9 cellular contexts compared by ENCODE assay signal in genomic region chr4:6472387-6473263, GRCh38. TPM values are rescaled to one million over a fixed set of nuclear protein-coding genes. Genes with fewer than 3 reads are reported as not detected.
A peak's percentile ranks its signal among the peaks of the same experiment; 100 is the strongest.
DNase-seq lines count a peak whose midpoint lies in the region; ATAC-seq, FAIRE-seq and TF ChIP-seq lines count a peak whose summit lies in the region.
"Had no signal": no experiment of that assay in that cellular context is flagged by ENCODE, and none has a peak within 500 bp of the region (broad histone marks: within the 10 kb centered on the region; RNA-seq: fewer than 3 reads in every experiment).

TSS of gene PPP2R2C (minus strand) at chr4:6472614. CDS start at chr4:6472229, 385 bp downstream.

- H3K4me2 ChIP-seq in endothelial cell of umbilical vein (ENCODE audit: insufficient read depth, low read length) (no peak within 1 kb of the TSS), MM.1S (ENCODE audit: low read depth, low read length) (no peak within 1 kb of the TSS)

- intact Hi-C loops in endothelial cell of umbilical vein (cut with micrococcal nuclease), result no loop called here

- peak; percentile 22 for DNase-seq in Daoy (ENCODE audit: low read depth)
- DNase-seq in NCI-H146 treated with DMSO at 0.1 percent for 48 hours (lab: John Stamatoyannopoulos, UW; ENCODE audit: unreplicated experiment), result peak; percentile 17
- no peak for DNase-seq in endothelial cell of umbilical vein (ENCODE audit: low read depth, low spot score)
- no peak for DNase-seq in occipital lobe (lab: John Stamatoyannopoulos, UW)
- DNase-seq in MM.1S, result no peak
- no peak for DNase-seq in NOMO-1 treated with dmso at 0.1 percent for 144 hours (lab: John Stamatoyannopoulos, UW; ENCODE audit: unreplicated experiment)

- ATAC-seq in GM21723 (IDR thresholded peaks at IDR 0.05; ENCODE audit: unreplicated experiment), result no peak
- no peak for ATAC-seq in GM18502 (IDR thresholded peaks at IDR 0.05; ENCODE audit: poor library complexity, unreplicated experiment)

- H3K27me3 ChIP-seq in endothelial cell of umbilical vein (ENCODE audit: control insufficient read depth in 2 of 2, insufficient read depth in 2 of 2, low read length in 2 of 2), result peaks cover 29 to 32% of the 10 kb centered on the region in 2 experiments
- peaks cover 58% of the 10 kb centered on the region for H3K27me3 ChIP-seq in MM.1S (replicated peaks; ENCODE audit: insufficient read depth, low read length)

- H3K9me1 ChIP-seq in endothelial cell of umbilical vein (replicated peaks; ENCODE audit: control insufficient read depth, extremely low read depth, insufficient read depth, low read length), result no peaks in the 10 kb centered on the region

- POLR2A ChIA-PET in endothelial cell of umbilical vein (lab: Charles Lee), result no interaction called here

- CTCF ChIA-PET in endothelial cell of umbilical vein (lab: Charles Lee), result interaction anchor here (0.6 to 1.3 kb wide), 3 partner anchors 9 to 222 kb away, joined by 3 to 4 read pairs (median 4); no protein-coding TSS in a partner anchor

- no TSS peak for BruUV-seq in endothelial cell of umbilical vein (replicated peaks; lab: Mats Ljungman, UMichigan)

- H3K36me3 ChIP-seq in endothelial cell of umbilical vein (ENCODE audit: control insufficient read depth in 2 of 2, extremely low read depth in 1 of 2, insufficient read depth in 2 of 2, low read length in 2 of 2), result no peaks in the 10 kb centered on the region
- H3K36me3 ChIP-seq in MM.1S (replicated peaks; ENCODE audit: insufficient read depth, low read length), result no peaks in the 10 kb centered on the region

- H3K27ac ChIP-seq in endothelial cell of umbilical vein (ENCODE audit: insufficient read depth, low read depth, low read length), result no peak within 1 kb of the TSS
- no peak within 1 kb of the TSS for H3K27ac ChIP-seq in MM.1S (ENCODE audit: low read length)

- no peaks in the 10 kb centered on the region for H3F3A ChIP-seq in MM.1S (ENCODE audit: insufficient read depth, low read length)

- H3K9ac ChIP-seq in endothelial cell of umbilical vein (replicated peaks; ENCODE audit: extremely low read depth, insufficient read depth, low read length) (no peak within 1 kb of the TSS), MM.1S (ENCODE audit: low read length) (no peak within 1 kb of the TSS)

- TF ChIP-seq CTCF in endothelial cell of umbilical vein (IDR thresholded peaks at IDR 0.05; ENCODE audit: extremely low read depth in 1 of 2, insufficient read depth in 1 of 2, low read depth in 1 of 2, low read length in 2 of 2) (no peak), MM.1S (IDR thresholded peaks at IDR 0.05; ENCODE audit: low read length) (no peak)

- TF ChIP-seq POLR2A in endothelial cell of umbilical vein (IDR thresholded peaks at IDR 0.05; ENCODE audit: low read depth, low read length), result no peak

- no peak within 1 kb of the TSS for H2AFZ ChIP-seq in endothelial cell of umbilical vein (ENCODE audit: low read depth, low read length)
- H2AFZ ChIP-seq in MM.1S (ENCODE audit: low read length), result no peak within 1 kb of the TSS

- H3K9me3 ChIP-seq in endothelial cell of umbilical vein (replicated peaks; ENCODE audit: control insufficient read depth, insufficient read depth, low read length) (no peaks in the 10 kb centered on the region), MM.1S (replicated peaks; ENCODE audit: insufficient read depth, low read length) (no peaks in the 10 kb centered on the region)

- H3K9me2 ChIP-seq in MM.1S (replicated peaks; ENCODE audit: insufficient read depth, low read length), result no peaks in the 10 kb centered on the region

- no peak for FAIRE-seq in endothelial cell of umbilical vein (lab: Jason Lieb, UNC)
- FAIRE-seq: GM18507 had no signal

- dilution Hi-C loops in endothelial cell of umbilical vein (cut with MboI; ENCODE audit: extremely low pct_ligation_motif_present, low sequenced_read_pairs), result no loop called here

- H4K20me1 ChIP-seq in endothelial cell of umbilical vein (replicated peaks; ENCODE audit: control insufficient read depth, extremely low read depth, insufficient read depth, low read length) (peaks cover 3% of the 10 kb centered on the region), MM.1S (ENCODE audit: insufficient read depth, low read length) (no peaks in the 10 kb centered on the region)

- no peak within 1 kb of the TSS for H3K4me3 ChIP-seq in endothelial cell of umbilical vein (replicated peaks in 1 of 3; ENCODE audit: insufficient read depth in 1 of 3, low read depth in 1 of 3, low read length in 3 of 3)
- H3K4me3 ChIP-seq in MM.1S (ENCODE audit: low read length), result no peak within 1 kb of the TSS

- H3K79me2 ChIP-seq in endothelial cell of umbilical vein (ENCODE audit: control insufficient read depth, insufficient read depth, low read length), result no peaks in the 10 kb centered on the region
- H3K79me2 ChIP-seq in MM.1S (ENCODE audit: low read length), result no peaks in the 10 kb centered on the region

- no peaks in the 10 kb centered on the region for H3K4me1 ChIP-seq in endothelial cell of umbilical vein (ENCODE audit: control insufficient read depth, extremely low read depth, insufficient read depth, low read length)
- no peaks in the 10 kb centered on the region for H3K4me1 ChIP-seq in MM.1S (ENCODE audit: low read length)

TF ChIP-seq in endothelial cell of umbilical vein, 7 proteins besides CTCF, POLR2A, EP300 and RAD21:
- TF ChIP-seq JUN (IDR thresholded peaks at IDR 0.05; ENCODE audit: borderline replicate concordance, insufficient read depth, insufficient read length, low read depth) (no peak), MYC (IDR thresholded peaks at IDR 0.05; ENCODE audit: low read depth, low read length) (no peak), EZH2 (IDR thresholded peaks at IDR 0.05; ENCODE audit: borderline replicate concordance, low read depth, low read length, severe bottlenecking) (peak; percentile 65), MAX (IDR thresholded peaks at IDR 0.05; ENCODE audit: insufficient read depth, insufficient read length) (no peak), GATA2 (IDR thresholded peaks at IDR 0.05; ENCODE audit: insufficient read depth, insufficient read length, low read depth, low read length) (no peak), POLR2AphosphoS5 (IDR thresholded peaks at IDR 0.05; ENCODE audit: insufficient read depth, low read depth, low read length) (no peak), FOS (IDR thresholded peaks at IDR 0.05; ENCODE audit: borderline replicate concordance, insufficient read depth, low read length) (no peak)
TF ChIP-seq in endothelial cell of umbilical vein: peak in this region for 1.

RNA-seq across cellular contexts. Expression of gene PPP2R2C, which starts in this region (rescaled TPM):
- total RNA-seq in Daoy (2014; rRNA removed; shearing (Covaris generic)), result 0.86 and 1.0 TPM in 2 replicates
- total RNA-seq in endothelial cell of umbilical vein (0.09 TPM in 2 replicates), occipital lobe (44.1 TPM)
- polyA plus RNA-seq in endothelial cell of umbilical vein, result 0.03 TPM in 1 of 2 replicates, not detected in the other
- 0.04 TPM in 2 replicates for polyA plus RNA-seq in endothelial cell of umbilical vein (2011; cell fraction: cytosol; rRNA removed)
- 0.11 TPM in 1 of 2 replicates, not detected in the other for polyA plus RNA-seq in endothelial cell of umbilical vein (2011; cell fraction: nucleus; rRNA removed)
- 0.11 and 0.16 TPM in 2 replicates for polyA plus RNA-seq in endothelial cell of umbilical vein (2012)
- polyA minus RNA-seq in endothelial cell of umbilical vein, result 0.32 TPM in 1 of 2 replicates, not detected in the other
- not detected for polyA minus RNA-seq in endothelial cell of umbilical vein (2011; cell fraction: cytosol; rRNA and poly(A)+ RNA removed)
- polyA minus RNA-seq in endothelial cell of umbilical vein (2011; cell fraction: nucleus; rRNA and poly(A)+ RNA removed), result not detected in 2 replicates

Comparison
In these comparisons a context has a peak if more than half of its experiments do, and no peak if none do; other contexts are left out.
1. RNA of gene PPP2R2C (total RNA-seq): 44.1 TPM in occipital lobe (single experiment); 0.86 to 1.0 TPM in Daoy and 0.09 TPM in endothelial cell of umbilical vein; every median in the first group is over 10 times any median in the second.
2. DNase-seq: peak in Daoy (single experiment) and NCI-H146 treated with DMSO at 0.1 percent for 48 hours (single experiment); none in endothelial cell of umbilical vein (single experiment), occipital lobe (single experiment), MM.1S (single experiment) and NOMO-1 treated with dmso at 0.1 percent for 144 hours (single experiment).